ENCODE assay signal across 6 cellular contexts in the genomic region with DNA sequence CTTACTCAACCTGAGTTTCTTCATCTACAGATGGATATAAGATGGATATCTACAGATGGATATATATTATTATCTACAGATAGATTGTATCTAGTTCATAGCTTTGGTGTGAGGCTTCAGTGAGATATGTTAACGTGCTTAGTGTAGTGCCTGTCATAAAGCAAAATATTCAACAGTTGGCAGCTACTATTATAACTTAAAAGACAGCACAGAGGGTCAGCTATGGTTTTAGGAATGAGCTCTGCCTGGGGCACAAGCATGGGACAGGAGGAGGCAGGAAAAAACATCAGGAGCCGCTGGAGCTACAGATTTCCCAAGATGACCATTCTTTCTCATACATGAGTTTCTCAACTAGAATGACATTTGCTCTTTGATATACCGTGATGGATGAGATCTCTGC. TPM values are rescaled to one million over a fixed set of nuclear protein-coding genes. Genes with fewer than 3 reads are reported as not detected.
DNase-seq lines count a peak whose midpoint lies in the region; ATAC-seq and TF ChIP-seq lines count a peak whose summit lies in the region.

No MANE protein-coding gene starts in this region.

- no peak for TF ChIP-seq CTCF in mammary epithelial cell (conservative IDR thresholded peaks at IDR 0.05 in 1 of 2, IDR thresholded peaks at IDR 0.05 in 1 of 2; ENCODE audit: extremely low read depth in 1 of 2, insufficient read depth in 1 of 2, low read depth in 1 of 2, low read length in 2 of 2)
- TF ChIP-seq CTCF in breast epithelium (IDR thresholded peaks at IDR 0.05) = no peak
- no peak for TF ChIP-seq CTCF in hepatocyte (IDR thresholded peaks at IDR 0.05; ENCODE audit: poor library complexity)
- TF ChIP-seq CTCF in tibial nerve (IDR thresholded peaks at IDR 0.05) = no peak

- DNase-seq in mammary epithelial cell (no peak), breast epithelium (ENCODE audit: low spot score in 2 of 2) (no peak), hepatocyte (ENCODE audit: low spot score) (no peak), tibial nerve (ENCODE audit: low spot score in 2 of 2) (no peak)

- H4K20me1 ChIP-seq in mammary epithelial cell (ENCODE audit: insufficient read depth, low read length) (no peaks in the 10 kb centered on the region), hepatocyte (ENCODE audit: insufficient read depth, poor library complexity, severe bottlenecking) (no peaks in the 10 kb centered on the region)

- CTCF ChIA-PET in mammary epithelial cell (lab: Charles Lee; ENCODE audit: low non-redundant PET) = no interaction called here

- BruUV-seq in mammary epithelial cell (replicated peaks; lab: Mats Ljungman, UMichigan) = no TSS peak

- dilution Hi-C loops in mammary epithelial cell (cut with HindIII; ENCODE audit: low sequenced_read_pairs) = no loop called here

- 74% methylated on average over 3 of the region's 3 CpGs for WGBS in mammary epithelial cell (ENCODE audit: low coverage, missing lambda C conversion rate)
- 77% methylated on average over 3 of the region's 3 CpGs for WGBS in hepatocyte (ENCODE audit: low lambda C conversion rate, missing lambda C conversion rate)
- WGBS in tibial nerve, 2 donors = 59 to 73% methylated on average over 3 of the region's 3 CpGs

- no peak overlapping the region for H3K9ac ChIP-seq in mammary epithelial cell (ENCODE audit: insufficient read depth, low read length)

- no peaks in the 10 kb centered on the region for H3K9me2 ChIP-seq in hepatocyte (replicated peaks; ENCODE audit: insufficient read depth)

- no peak for TF ChIP-seq EP300 in tibial nerve (IDR thresholded peaks at IDR 0.05)

- H3K4me2 ChIP-seq in mammary epithelial cell (ENCODE audit: insufficient read depth, low read depth, low read length) (peak overlapping the region; percentile 72), hepatocyte (peak overlapping the region; percentile 89)

- H2AFZ ChIP-seq in mammary epithelial cell (ENCODE audit: low read depth, low read length) (peak overlapping the region; percentile 96), hepatocyte (peak overlapping the region; percentile 91)

- H3K4me1 ChIP-seq in mammary epithelial cell (ENCODE audit: insufficient read depth, low read length) (peaks cover 31% of the 10 kb centered on the region), breast epithelium (peaks cover 0 to 9% of the 10 kb centered on the region in 2 donors), hepatocyte (ENCODE audit: insufficient read depth) (peaks cover 9% of the 10 kb centered on the region), tibial nerve (peaks cover 0 to 24% (median 3%) of the 10 kb centered on the region in 4 donors)

- ATAC-seq in GM18870 (IDR thresholded peaks at IDR 0.05; ENCODE audit: unreplicated experiment) (no peak), GM19397 (IDR thresholded peaks at IDR 0.05; ENCODE audit: unreplicated experiment) (no peak)

- H3K27ac ChIP-seq in mammary epithelial cell (ENCODE audit: insufficient read depth, low read depth, low read length) (no peak overlapping the region), breast epithelium (peak overlapping the region in 1 of 2 donors; percentile 25), hepatocyte (no peak overlapping the region), tibial nerve (peak overlapping the region in 3 of 4 donors; percentile 97 to 98 (median 97))

- peaks cover 9% of the 10 kb centered on the region for H3K36me3 ChIP-seq in mammary epithelial cell (ENCODE audit: insufficient read depth, low read length)
- H3K36me3 ChIP-seq in breast epithelium = no peaks in the 10 kb centered on the region
- no peaks in the 10 kb centered on the region for H3K36me3 ChIP-seq in hepatocyte (replicated peaks; ENCODE audit: insufficient read depth, low read depth)
- peaks cover 0 to 20% (median 0%) of the 10 kb centered on the region in 3 donors for H3K36me3 ChIP-seq in tibial nerve

- intact Hi-C loops in mammary epithelial cell (cut with micrococcal nuclease) = no loop called here
- intact Hi-C loops in breast epithelium (cut with DNase I; ENCODE audit: low total_unique reads) = no loop called here

- H3K9me3 ChIP-seq in mammary epithelial cell (replicated peaks; ENCODE audit: insufficient read depth, low read length) = no peaks in the 10 kb centered on the region
- H3K9me3 ChIP-seq in breast epithelium = no peaks in the 10 kb centered on the region
- no peaks in the 10 kb centered on the region for H3K9me3 ChIP-seq in hepatocyte (ENCODE audit: low read depth)
- H3K9me3 ChIP-seq in tibial nerve = no peaks in the 10 kb centered on the region

- H3K27me3 ChIP-seq in mammary epithelial cell (ENCODE audit: insufficient read depth, low read length) (no peaks in the 10 kb centered on the region), breast epithelium (no peaks in the 10 kb centered on the region), hepatocyte (no peaks in the 10 kb centered on the region), tibial nerve (no peaks in the 10 kb centered on the region)

- H3K79me2 ChIP-seq in mammary epithelial cell (ENCODE audit: insufficient read depth, low read length) (peaks cover 13% of the 10 kb centered on the region), hepatocyte (no peaks in the 10 kb centered on the region)

- H3K4me3 ChIP-seq in mammary epithelial cell (replicated peaks in 1 of 3; ENCODE audit: insufficient read depth in 1 of 3, low read depth in 2 of 3, low read length in 3 of 3) (no peak overlapping the region), breast epithelium (no peak overlapping the region), hepatocyte (peak overlapping the region; percentile 73), tibial nerve (peak overlapping the region in 2 of 4 donors; percentile 75 to 76)

- TF ChIP-seq POLR2A in breast epithelium (IDR thresholded peaks at IDR 0.05) = no peak
- TF ChIP-seq POLR2A in tibial nerve (IDR thresholded peaks at IDR 0.05) = no peak

- in situ Hi-C loops in mammary epithelial cell (cut with MboI; ENCODE audit: low sequenced_read_pairs in 2 of 2) = no loop called here

RNA-seq across cellular contexts. Expression of a gene that starts 1.3 kb away (rescaled TPM):
- total RNA-seq in mammary epithelial cell = 10 to 100 TPM; 50.7 to 95.2 TPM
- polyA plus RNA-seq in mammary epithelial cell = 97.7 TPM
- 57.0 TPM for polyA minus RNA-seq in mammary epithelial cell
- total RNA-seq in breast epithelium = 10 to 100 TPM; 42.0 to 77.4 (median 53.8) TPM
- total RNA-seq in hepatocyte = 64.9 and 71.6 TPM in 2 replicates
- 93.8 and 97.6 TPM in 2 replicates for polyA plus RNA-seq in hepatocyte
- 10 to 100 TPM; 36.6 to 48.9 (median 42.2) TPM for total RNA-seq in tibial nerve

RNA-seq across cellular contexts. Expression of a gene that starts 10.2 kb away (rescaled TPM):
- total RNA-seq in mammary epithelial cell (100 to 1,000 TPM in 1 of 2 donors, 10 to 100 TPM in 1; 98.2 to 157 TPM), breast epithelium (100 to 1,000 TPM in 1 of 3 donors, 10 to 100 TPM in 2; 87.2 to 143 (median 87.5) TPM), hepatocyte (75.7 and 103 TPM in 2 replicates), tibial nerve (10 to 100 TPM; 68.6 to 95.1 (median 80.1) TPM)
- polyA plus RNA-seq in mammary epithelial cell (171 TPM), hepatocyte (114 and 121 TPM in 2 replicates)
- 196 TPM for polyA minus RNA-seq in mammary epithelial cell

RNA-seq across cellular contexts. Expression of a gene that starts 38.8 kb away (rescaled TPM):
- total RNA-seq in mammary epithelial cell = 10 to 100 TPM; 58.1 to 97.4 TPM
- polyA plus RNA-seq in mammary epithelial cell = 80.8 TPM
- polyA minus RNA-seq in mammary epithelial cell = 140 TPM
- total RNA-seq in breast epithelium = 100 to 1,000 TPM in 1 of 3 donors, 10 to 100 TPM in 2; 85.9 to 113 (median 94.1) TPM
- 78.8 and 105 TPM in 2 replicates for total RNA-seq in hepatocyte
- polyA plus RNA-seq in hepatocyte = 61.0 and 65.2 TPM in 2 replicates
- total RNA-seq in tibial nerve = 10 to 100 TPM; 64.3 to 80.6 (median 74.7) TPM

RNA-seq across cellular contexts. Expression of a gene that starts 41.3 kb away (rescaled TPM):
- total RNA-seq in mammary epithelial cell (10 to 100 TPM; 20.8 to 28.3 TPM), breast epithelium (10 to 100 TPM; 21.3 to 26.4 (median 25.5) TPM), hepatocyte (21.6 and 23.4 TPM in 2 replicates), tibial nerve (10 to 100 TPM; 15.3 to 23.4 (median 20.8) TPM)
- polyA plus RNA-seq in mammary epithelial cell (15.6 TPM), hepatocyte (12.7 and 15.1 TPM in 2 replicates)
- polyA minus RNA-seq in mammary epithelial cell = 21.6 TPM

RNA-seq across cellular contexts. Expression of a gene that starts 57.9 kb away (rescaled TPM):
- total RNA-seq in mammary epithelial cell (1 to 10 TPM; 8.2 to 8.3 TPM), breast epithelium (1 to 10 TPM in 2 of 3 donors, under 1 TPM in 1; 0.80 to 5.6 (median 2.9) TPM), hepatocyte (1.1 and 1.4 TPM in 2 replicates), tibial nerve (10 to 100 TPM in 1 of 4 donors, under 1 TPM in 3; under 0.01 to 24.6 (median 0.30) TPM)
- polyA plus RNA-seq in mammary epithelial cell (4.7 TPM), hepatocyte (1.7 and 5.2 TPM in 2 replicates)
- 7.1 TPM for polyA minus RNA-seq in mammary epithelial cell

Comparison
In these comparisons a context has a peak if more than half of its experiments do, and no peak if none do; other contexts are left out.
1. H3K27ac ChIP-seq: peak in tibial nerve (3 of 4); none in mammary epithelial cell (single experiment) and hepatocyte (single experiment).